Comparison of ENCODE assay signal across 1 cellular context in the genomic region with DNA sequence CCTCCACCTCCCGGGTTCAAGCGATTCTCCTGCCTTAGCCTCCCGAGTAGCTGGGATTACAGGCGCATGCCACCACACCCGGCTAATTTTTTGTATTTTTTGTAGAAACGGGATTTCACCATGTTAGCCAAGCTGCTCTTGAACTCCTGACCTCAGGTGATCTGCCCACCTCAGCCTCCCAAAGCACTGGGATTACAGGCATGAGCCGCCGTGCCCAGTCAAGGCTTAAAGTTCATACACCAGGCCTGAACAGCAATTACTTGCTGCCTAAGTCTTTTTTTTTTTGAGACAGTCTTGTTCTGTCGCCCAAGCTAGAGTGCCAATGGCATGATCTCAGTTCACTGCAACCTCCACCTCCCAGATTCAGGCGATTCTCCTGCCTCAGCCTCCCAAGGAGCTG. TPM values are rescaled to one million over a fixed set of nuclear protein-coding genes. Genes with fewer than 3 reads are reported as not detected.
"Had no signal": no experiment of that assay in that cellular context is flagged by ENCODE, and none has a peak within 500 bp of the region (broad histone marks: within the 10 kb centered on the region; RNA-seq: fewer than 3 reads in every experiment).

No MANE protein-coding gene starts in this region.

RNA-seq across cellular contexts. Expression of gene LRP6, which starts 43.9 kb away (rescaled TPM):
- polyA plus RNA-seq: IgD-negative memory B cell had no signal
